ENCODE assay signal across 8 cellular contexts in the genomic region with DNA sequence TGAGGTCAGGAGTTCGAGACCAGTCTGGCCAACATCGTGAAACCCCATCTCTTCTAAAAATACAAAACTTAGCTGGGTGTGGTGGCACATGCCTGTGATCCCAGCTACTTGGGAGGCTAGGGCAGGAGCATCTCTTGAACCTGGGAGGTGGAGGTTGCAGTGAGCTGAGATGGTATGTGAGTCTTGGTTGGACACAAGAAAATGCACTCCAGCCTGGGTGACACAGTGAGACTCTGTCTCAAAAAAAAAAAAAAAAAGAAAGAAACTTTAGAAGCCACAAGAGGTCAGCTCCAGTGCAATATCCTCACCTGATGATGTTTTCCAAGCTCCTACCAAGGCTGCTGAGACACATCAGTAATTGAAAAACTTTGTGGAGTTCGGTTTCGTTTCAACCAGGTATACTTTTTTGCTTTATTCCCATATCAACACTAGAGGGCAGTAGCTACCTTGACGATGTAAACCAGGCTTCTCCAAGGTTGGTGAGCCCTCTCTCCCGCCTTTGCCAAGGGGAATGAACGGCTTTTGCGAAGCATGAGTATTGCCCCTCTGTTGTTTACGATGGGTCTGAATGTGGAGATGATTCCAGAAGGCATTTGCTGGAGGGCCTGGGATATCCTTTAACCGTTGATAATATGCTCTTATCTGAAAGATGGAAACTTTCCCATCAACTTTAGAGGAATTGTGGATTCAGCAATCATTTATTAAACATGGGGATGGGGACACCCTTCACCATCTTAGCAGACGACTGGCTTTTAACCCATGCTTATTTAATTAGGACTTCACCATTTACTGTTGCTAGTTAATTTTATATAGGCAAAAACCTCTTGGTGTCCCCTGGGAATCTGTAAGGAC.
DNase-seq lines count a peak whose midpoint lies in the region; ATAC-seq and TF ChIP-seq lines count a peak whose summit lies in the region.

No MANE protein-coding gene starts in this region.

- no peak overlapping the region for H3K4me3 ChIP-seq in epithelial cell of proximal tubule (ENCODE audit: low read depth, low read length)

- DNase-seq in DMS 273 (lab: John Stamatoyannopoulos, UW; ENCODE audit: unreplicated experiment): peak; percentile 85
- peak; percentile 76 for DNase-seq in NCI-H146 (lab: John Stamatoyannopoulos, UW)
- peak; percentile 32 to 76 for DNase-seq in SW 1271 (lab: John Stamatoyannopoulos, UW)
- peak; percentile 15 for DNase-seq in epithelial cell of proximal tubule (ENCODE audit: low read depth)
- DNase-seq in mucosa of gallbladder (ENCODE audit: low spot score): peak; percentile 38
- DNase-seq in omental fat pad (ENCODE audit: low spot score): no peak

- TF ChIP-seq CTCF in epithelial cell of proximal tubule (conservative IDR thresholded peaks at IDR 0.05; ENCODE audit: low read depth, low read length) (peak; percentile 81), omental fat pad (IDR thresholded peaks at IDR 0.05) (peak in 1 of 3 donors; percentile 35)

- peak; percentile 81 for ATAC-seq in GM21390 (IDR thresholded peaks at IDR 0.05; ENCODE audit: unreplicated experiment)
- no peak for ATAC-seq in HG03378 (IDR thresholded peaks at IDR 0.05; ENCODE audit: unreplicated experiment)
- no peak for ATAC-seq in omental fat pad (ENCODE audit: low FRiP score)
